In genomic region chr9:136333486-136333885, GRCh38 we compare ENCODE assay signal across 33 cellular contexts. TPM values are rescaled to one million over a fixed set of nuclear protein-coding genes. Genes with fewer than 3 reads are reported as not detected.
"Had no signal": no experiment of that assay in that cellular context is flagged by ENCODE, and none has a peak within 500 bp of the region (broad histone marks: within the 10 kb centered on the region; RNA-seq: fewer than 3 reads in every experiment).

No MANE protein-coding gene starts in this region.

- H3K27ac ChIP-seq: adrenal gland, body of pancreas, breast epithelium, Peyer's patch, SJSA1 had no signal

- H3K27ac Mint-ChIP-seq: activated CD4-positive, alpha-beta T cell treated with anti-CD3 and anti-CD28 coated beads for 36 hours; activated CD4-positive, alpha-beta T cell treated with anti-CD3 and anti-CD28 coated beads, Interleukin-2, amount 10 ng/mL, durations not matched to agents 7 days and 5 days; activated CD8-positive, alpha-beta T cell treated with anti-CD3 and anti-CD28 coated beads, Interleukin-2, amount 10 ng/mL, durations not matched to agents 7 days and 5 days; activated naive CD4-positive, alpha-beta T cell treated with anti-CD3 and anti-CD28 coated beads for 36 hours; activated T-cell treated with anti-CD3 and anti-CD28 coated beads, Interleukin-2, amount 50 U/mL, for 24 hours; activated T-helper 2 cell treated with anti-CD3 and anti-CD28 coated beads, Interferon-gamma antibody, Interleukin-2, Interleukin-4, amounts not matched to agents 10 μg/mL and 5 μg/mL and 100 μg/mL, durations not matched to agents 14 hours and 24 hours and 36 hours; T-helper 1 cell treated with Interleukin-12 subunit alpha and Interleukin-12 subunit beta and Interleukin-4 antibody, amounts not matched to agents 30 μg/mL and 1 μg/mL, for 36 hours; T-helper 2 cell treated with Interferon-gamma antibody and Interleukin-4, amounts not matched to agents 5 μg/mL and 100 μg/mL, for 36 hours; WTC11 had no signal

- H3K9me3 Mint-ChIP-seq: activated CD4-positive, alpha-beta T cell treated with anti-CD3 and anti-CD28 coated beads, Interleukin-2, amount 10 ng/mL, durations not matched to agents 7 days and 5 days; activated naive CD4-positive, alpha-beta T cell treated with anti-CD3 and anti-CD28 coated beads for 36 hours; activated naive CD4-positive, alpha-beta T cell treated with anti-CD3 and anti-CD28 coated beads, Interleukin-2, amount 50 U/mL, for 72 hours; activated T-cell treated with anti-CD3 and anti-CD28 coated beads, Interleukin-2, amount 50 U/mL, for 24 hours; activated T-helper 2 cell treated with anti-CD3 and anti-CD28 coated beads, Interferon-gamma antibody, Interleukin-2, Interleukin-4, amounts not matched to agents 10 μg/mL and 5 μg/mL and 100 μg/mL, durations not matched to agents 14 hours and 24 hours and 36 hours; T-helper 1 cell treated with Interleukin-12 subunit alpha and Interleukin-12 subunit beta and Interleukin-4 antibody, amounts not matched to agents 30 μg/mL and 1 μg/mL, for 36 hours; T-helper 2 cell treated with Interferon-gamma antibody and Interleukin-4, amounts not matched to agents 5 μg/mL and 100 μg/mL, for 36 hours; WTC11 had no signal

- H3K4me3 Mint-ChIP-seq: activated CD4-positive, alpha-beta T cell treated with anti-CD3 and anti-CD28 coated beads for 36 hours; activated CD4-positive, alpha-beta T cell treated with anti-CD3 and anti-CD28 coated beads, Interleukin-2, amount 10 ng/mL, durations not matched to agents 7 days and 5 days; activated CD8-positive, alpha-beta T cell treated with anti-CD3 and anti-CD28 coated beads, Interleukin-2, amount 10 ng/mL, durations not matched to agents 7 days and 5 days; activated naive CD4-positive, alpha-beta T cell treated with anti-CD3 and anti-CD28 coated beads for 36 hours; activated T-cell treated with anti-CD3 and anti-CD28 coated beads, Interleukin-2, amount 50 U/mL, for 24 hours; T-helper 1 cell treated with Interleukin-12 subunit alpha and Interleukin-12 subunit beta and Interleukin-4 antibody, amounts not matched to agents 30 μg/mL and 1 μg/mL, for 36 hours; T-helper 2 cell treated with Interferon-gamma antibody and Interleukin-4, amounts not matched to agents 5 μg/mL and 100 μg/mL, for 36 hours; WTC11 had no signal

- H3K36me3 Mint-ChIP-seq: activated naive CD4-positive, alpha-beta T cell treated with anti-CD3 and anti-CD28 coated beads, Interleukin-2, amount 50 U/mL, for 72 hours; WTC11 had no signal

- DNase-seq: activated CD4-positive, alpha-beta T cell treated with anti-CD3 and anti-CD28 coated beads for 36 hours; activated CD4-positive, alpha-beta T cell treated with anti-CD3 and anti-CD28 coated beads, Interleukin-2, amount 10 ng/mL, durations not matched to agents 7 days and 5 days; activated CD4-positive, alpha-beta T cell treated with anti-CD3 and anti-CD28 coated beads, Interleukin-2, amount 50 U/mL, for 48 hours; activated CD8-positive, alpha-beta T cell treated with anti-CD3 and anti-CD28 coated beads, Interleukin-2, amount 10 ng/mL, durations not matched to agents 7 days and 5 days; activated gamma-delta T cell; activated naive CD4-positive, alpha-beta T cell treated with anti-CD3 and anti-CD28 coated beads for 36 hours; activated T-cell treated with anti-CD3 and anti-CD28 coated beads, Interleukin-2, amount 50 U/mL, for 24 hours; adrenal gland; body of pancreas; caudate nucleus; MM.1S; MV-4-11; NCI-H1092; NCI-H1436 treated with DMSO at 0.1 percent for 48 hours; NCI-H1694 treated with DMSO at 0.1 percent for 48 hours; NCI-H2029; NCI-H345; NCI-H524 treated with DMSO at 0.1 percent for 48 hours; NK-92 treated with Interleukin-12 subunit alpha and Interleukin-12 subunit beta, amount 100 ng/mL, for 24 hours; PC-3; Peyer's patch; RPMI8226; SHP77 treated with DMSO at 0.1 percent for 48 hours; SK-N-SH had no signal

- H3K9me2 ChIP-seq: SK-N-SH had no signal

- H3K27me3 Mint-ChIP-seq: activated CD4-positive, alpha-beta T cell treated with anti-CD3 and anti-CD28 coated beads for 36 hours; activated CD4-positive, alpha-beta T cell treated with anti-CD3 and anti-CD28 coated beads, Interleukin-2, amount 10 ng/mL, durations not matched to agents 7 days and 5 days; activated T-cell treated with anti-CD3 and anti-CD28 coated beads, Interleukin-2, amount 50 U/mL, for 24 hours had no signal

- H3K9ac ChIP-seq: SK-N-SH had no signal

- H3K9me3 ChIP-seq: adrenal gland, body of pancreas, breast epithelium, Peyer's patch, SJSA1, SK-N-SH had no signal

- H3K4me2 ChIP-seq: SK-N-SH had no signal

- ATAC-seq: activated CD4-positive, alpha-beta T cell treated with anti-CD3 and anti-CD28 coated beads for 36 hours; activated CD4-positive, CD25-positive, alpha-beta regulatory T cell treated with anti-CD3 and anti-CD28 coated beads, Interleukin-2, amount 50 U/mL, for 24 hours; activated CD8-positive, alpha-beta T cell treated with anti-CD3 and anti-CD28 coated beads, Interleukin-2, amount 10 ng/mL, durations not matched to agents 7 days and 5 days; activated naive CD4-positive, alpha-beta T cell treated with anti-CD3 and anti-CD28 coated beads, Interleukin-2, amount 50 U/mL, for 72 hours; body of pancreas; PC-3; WTC11 had no signal

- H3K27me3 ChIP-seq: adrenal gland, body of pancreas, breast epithelium, Peyer's patch, SJSA1 had no signal

- H3K36me3 ChIP-seq: breast epithelium, Peyer's patch had no signal

- H3K4me3 ChIP-seq: adrenal gland, body of pancreas, breast epithelium, Peyer's patch, SJSA1 had no signal

RNA-seq across cellular contexts. Expression of gene CCDC187, which starts 29.6 kb away (rescaled TPM):
- total RNA-seq: activated CD4-positive, alpha-beta T cell treated with anti-CD3 and anti-CD28 coated beads, Interleukin-2, amount 10 ng/mL, durations not matched to agents 7 days and 5 days; activated CD8-positive, alpha-beta T cell treated with anti-CD3 and anti-CD28 coated beads, Interleukin-2, amount 10 ng/mL, durations not matched to agents 7 days and 5 days; activated naive CD4-positive, alpha-beta T cell treated with anti-CD3 and anti-CD28 coated beads for 36 hours; activated T-helper 2 cell treated with anti-CD3 and anti-CD28 coated beads, Interferon-gamma antibody, Interleukin-2, Interleukin-4, amounts not matched to agents 10 μg/mL and 5 μg/mL and 100 μg/mL, durations not matched to agents 14 hours and 24 hours and 36 hours; breast epithelium; LHCN-M2; SJSA1 had no signal
- polyA plus RNA-seq: SK-N-SH had no signal
